Comparison of ENCODE assay signal across 29 cellular contexts in the genomic region with DNA sequence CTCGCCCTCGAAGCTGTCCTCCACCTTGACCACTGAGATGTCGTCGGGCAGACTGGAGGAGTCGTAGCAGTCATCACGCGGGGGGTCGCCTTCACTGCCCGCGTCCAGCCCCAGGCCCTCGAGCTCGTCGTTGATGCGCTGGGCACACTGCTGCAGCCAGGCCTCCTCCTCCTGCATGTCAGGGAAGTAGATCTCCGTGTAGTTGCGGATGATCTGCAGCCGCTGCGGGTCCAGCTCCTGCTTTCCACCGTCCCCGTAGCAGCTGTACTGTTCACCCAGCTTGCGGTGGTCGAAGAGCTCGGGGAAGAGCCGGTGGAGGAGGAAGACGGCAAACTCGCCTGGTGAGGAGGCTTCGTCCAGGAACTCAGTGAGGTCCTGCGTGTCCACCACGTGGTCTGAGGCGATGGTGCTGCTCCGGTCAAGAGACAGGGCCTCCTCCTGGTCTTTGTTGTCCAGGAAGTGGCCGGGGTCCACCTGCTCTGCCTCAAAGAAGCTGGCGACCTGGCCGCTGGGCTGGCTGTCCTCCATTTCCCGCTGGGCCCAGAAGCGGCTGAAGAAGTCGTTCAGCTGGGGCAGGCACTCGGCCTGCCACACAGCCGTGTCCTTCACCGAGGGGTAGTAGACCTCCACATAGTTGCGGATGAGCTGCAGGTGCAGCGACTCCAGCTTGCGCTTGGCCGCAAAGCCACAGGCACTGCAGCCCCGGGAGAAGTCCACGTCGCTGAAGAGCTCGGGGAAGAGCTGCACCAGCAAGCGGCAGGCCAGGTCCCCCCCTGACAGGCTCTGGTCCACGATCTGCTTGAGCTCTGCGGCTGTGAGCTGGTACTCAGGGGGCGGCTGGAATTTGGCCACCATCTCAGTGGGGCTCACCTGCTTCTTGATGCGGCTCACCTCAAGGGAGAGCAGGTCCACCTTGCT. TPM values are rescaled to one million over a fixed set of nuclear protein-coding genes. Genes with fewer than 3 reads are reported as not detected.
"Had no signal": no experiment of that assay in that cellular context is flagged by ENCODE, and none has a peak within 500 bp of the region (broad histone marks: within the 10 kb centered on the region; RNA-seq: fewer than 3 reads in every experiment).

No MANE protein-coding gene starts in this region.

- H3K9me3 ChIP-seq: ascending aorta had no signal

- H3K4me3 ChIP-seq: ascending aorta, cardiac muscle cell had no signal

- H3K36me3 ChIP-seq: cardiac muscle cell had no signal

- ATAC-seq: activated CD8-positive, alpha-beta memory T cell treated with anti-CD3 and anti-CD28 coated beads, Interleukin-2, amount 10 ng/mL, durations not matched to agents 7 days and 5 days; activated CD8-positive, alpha-beta T cell treated with anti-CD3 and anti-CD28 coated beads, Interleukin-2, amount 10 ng/mL, durations not matched to agents 7 days and 5 days; activated naive CD8-positive, alpha-beta T cell treated with anti-CD3 and anti-CD28 coated beads, Interleukin-2, amount 50 U/mL, for 24 hours had no signal

- H3K27me3 ChIP-seq: ascending aorta, cardiac muscle cell had no signal

- H3K27ac ChIP-seq: ascending aorta, cardiac muscle cell, VCaP had no signal

- DNase-seq: activated B cell treated with CpG ODN at 0.5 μM for 24 hours; activated CD4-positive, alpha-beta memory T cell treated with anti-CD3 and anti-CD28 coated beads, Interleukin-2, amount 10 ng/mL, durations not matched to agents 7 days and 5 days; activated CD4-positive, alpha-beta T cell treated with anti-CD3 and anti-CD28 coated beads for 4 hours; activated CD4-positive, alpha-beta T cell treated with anti-CD3 and anti-CD28 coated beads, Interleukin-2, amount 10 ng/mL, durations not matched to agents 7 days and 5 days; activated CD4-positive, alpha-beta T cell treated with anti-CD3 and anti-CD28 coated beads, Interleukin-2, amount 50 U/mL, for 48 hours; activated CD4-positive, CD25-positive, alpha-beta regulatory T cell treated with anti-CD3 and anti-CD28 coated beads, Interleukin-2, amount 50 U/mL, for 72 hours; activated CD8-positive, alpha-beta memory T cell treated with anti-CD3 and anti-CD28 coated beads for 24 hours; activated CD8-positive, alpha-beta memory T cell treated with anti-CD3 and anti-CD28 coated beads, Interleukin-2, amount 10 ng/mL, durations not matched to agents 7 days and 5 days; activated CD8-positive, alpha-beta memory T cell treated with anti-CD3 and anti-CD28 coated beads, Interleukin-2, amount 50 U/mL, for 48 hours; activated CD8-positive, alpha-beta T cell treated with anti-CD3 and anti-CD28 coated beads, Interleukin-2, amount 10 ng/mL, durations not matched to agents 7 days and 5 days; activated effector memory CD4-positive, alpha-beta T cell treated with Interleukin-2 at 50 U/mL for 16 hours; activated naive CD4-positive, alpha-beta T cell treated with anti-CD3 and anti-CD28 coated beads, Interleukin-2, amount 10 ng/mL, durations not matched to agents 7 days and 5 days; activated naive CD4-positive, alpha-beta T cell treated with Interleukin-2 at 50 U/mL for 16 hours; activated naive CD8-positive, alpha-beta T cell treated with anti-CD3 and anti-CD28 coated beads, Interleukin-2, amount 10 ng/mL, durations not matched to agents 7 days and 5 days; activated naive CD8-positive, alpha-beta T cell treated with anti-CD3 and anti-CD28 coated beads, Interleukin-2, amount 50 U/mL, for 24 hours; activated T-cell treated with anti-CD3 and anti-CD28 coated beads, Interleukin-2, amount 50 U/mL, for 24 hours; activated T-cell treated with anti-CD3 and anti-CD28 coated beads, Interleukin-2, amount 50 U/mL, for 48 hours; amygdala; anterior cingulate cortex; caudate nucleus; cerebellar nuclear complex; T-helper 1 cell; T-helper 2 cell; T-helper 9 cell had no signal

- H3K4me1 ChIP-seq: ascending aorta had no signal

- FAIRE-seq: bronchial epithelial cell, TTC549 had no signal

RNA-seq across cellular contexts. Expression of a gene that starts 41.9 kb away (rescaled TPM):
- total RNA-seq: ascending aorta had no signal
